Comparison of ENCODE assay signal across 35 cellular contexts in the genomic region with DNA sequence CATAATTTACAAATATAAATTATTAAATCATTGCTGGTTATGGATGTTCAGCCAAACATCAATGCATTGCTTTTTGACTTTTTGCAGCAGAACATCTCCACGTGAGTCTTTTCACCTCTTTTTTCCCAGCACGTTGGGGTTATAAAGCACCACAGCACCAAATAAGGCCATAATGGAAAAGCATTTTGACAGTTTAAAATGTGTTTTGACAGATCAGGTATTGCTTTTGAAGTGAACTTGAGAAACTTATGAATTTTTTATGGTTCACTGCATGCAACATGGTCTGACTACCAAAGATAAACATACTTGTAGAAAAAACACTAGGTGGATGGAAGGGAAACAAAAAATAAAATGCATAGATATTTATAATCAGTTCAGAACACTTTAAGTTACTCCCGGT.
"Had no signal": no experiment of that assay in that cellular context is flagged by ENCODE, and none has a peak within 500 bp of the region (broad histone marks: within the 10 kb centered on the region; RNA-seq: fewer than 3 reads in every experiment).

No MANE protein-coding gene starts in this region.

- H3K9ac ChIP-seq: KMS-11 had no signal

- H3K9me3 ChIP-seq: MG63 had no signal

- H3K36me3 ChIP-seq: MG63 had no signal

- DNase-seq: Karpas-422, Kasumi-1, MG63, MM.1S, MV-4-11, NCI-H1048, NCI-H1092, NCI-H1092 treated with DMSO at 0.1 percent for 48 hours, NCI-H1105, NCI-H1105 treated with DMSO at 0.1 percent for 48 hours, NCI-H1417, NCI-H1417 treated with DMSO at 0.1 percent for 48 hours, NCI-H1436, NCI-H1436 treated with DMSO at 0.1 percent for 48 hours, NCI-H146, NCI-H1694, NCI-H1694 treated with DMSO at 0.1 percent for 48 hours, NCI-H187, NCI-H187 treated with DMSO at 0.1 percent for 48 hours, NCI-H1930, NCI-H2029, NCI-H2029 treated with DMSO at 0.1 percent for 48 hours, NCI-H2081, NCI-H2081 treated with DMSO at 0.1 percent for 48 hours, NCI-H2107, NCI-H2171, NCI-H2171 treated with DMSO at 0.1 percent for 48 hours, NCI-H2227 treated with DMSO at 0.1 percent for 48 hours, NCI-H226, NCI-H345, NCI-H446, NCI-H446 treated with DMSO at 0.1 percent for 48 hours, NCI-H510A, NCI-H510A treated with DMSO at 0.1 percent for 48 hours had no signal

- H3K27me3 ChIP-seq: MG63 had no signal

- H3K4me3 ChIP-seq: MG63 had no signal

- H3K4me2 ChIP-seq: KMS-11 had no signal

- H3K27ac ChIP-seq: KMS-11 had no signal
